10 cellular contexts compared by ENCODE assay signal in the genomic region with DNA sequence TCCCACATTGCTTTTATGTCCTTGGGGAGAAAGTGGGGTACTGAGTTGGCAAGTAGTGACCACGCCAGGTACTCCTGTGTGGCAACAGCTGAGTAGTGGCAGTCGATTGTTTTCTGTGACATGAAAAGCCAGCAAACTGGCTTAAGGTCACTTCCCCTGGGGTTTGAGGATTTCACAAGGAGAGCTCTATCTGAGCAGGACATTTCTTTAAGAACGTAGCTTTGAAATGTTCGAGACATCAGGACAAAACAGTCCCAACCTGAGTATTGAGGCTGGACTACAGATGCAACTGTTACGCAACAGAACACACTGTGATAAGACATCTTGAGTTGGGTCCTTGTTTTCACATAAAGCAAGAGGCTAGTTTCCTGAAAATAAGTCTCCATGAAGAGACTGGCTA.
DNase-seq lines count a peak whose midpoint lies in the region; ATAC-seq lines count a peak whose summit lies in the region.
"Had no signal": no experiment of that assay in that cellular context is flagged by ENCODE, and none has a peak within 500 bp of the region (broad histone marks: within the 10 kb centered on the region; RNA-seq: fewer than 3 reads in every experiment).

No MANE protein-coding gene starts in this region.

- H3K27ac Mint-ChIP-seq in activated T-helper 17 cell treated with anti-CD3 and anti-CD28 coated beads, Interleukin-2, amount 50 U/mL, for 72 hours = peak overlapping the region; percentile 64
- peak overlapping the region in 4 of 6 donors; percentile 35 to 72 (median 56) for H3K27ac Mint-ChIP-seq in immature natural killer cell

- H3K9me3 Mint-ChIP-seq in activated T-helper 17 cell treated with anti-CD3 and anti-CD28 coated beads, Interleukin-2, amount 50 U/mL, for 72 hours = no peaks in the 10 kb centered on the region
- H3K9me3 Mint-ChIP-seq in immature natural killer cell = peaks cover 0 to 2% (median 0%) of the 10 kb centered on the region in 6 donors
- H3K9me3 Mint-ChIP-seq: activated CD4-positive, alpha-beta T cell treated with anti-CD3 and anti-CD28 coated beads, Interleukin-2, amount 10 ng/mL, durations not matched to agents 7 days and 5 days had no signal

- H3K36me3 Mint-ChIP-seq in activated T-helper 17 cell treated with anti-CD3 and anti-CD28 coated beads, Interleukin-2, amount 50 U/mL, for 72 hours (ENCODE audit: low read depth) = peaks cover 100% of the 10 kb centered on the region
- H3K36me3 Mint-ChIP-seq in immature natural killer cell = peaks cover 4 to 48% (median 13%) of the 10 kb centered on the region in 3 donors

- peaks cover 19% of the 10 kb centered on the region for H3K4me1 Mint-ChIP-seq in activated T-helper 17 cell treated with anti-CD3 and anti-CD28 coated beads, Interleukin-2, amount 50 U/mL, for 72 hours
- peaks cover 15 to 33% of the 10 kb centered on the region in 2 donors for H3K4me1 Mint-ChIP-seq in immature natural killer cell

- peak overlapping the region; percentile 58 for H3K27ac ChIP-seq in temporal lobe (ENCODE audit: low read depth, low read length)

- DNase-seq in activated effector memory CD4-positive, alpha-beta T cell treated with anti-CD3 and anti-CD28 coated beads, Interleukin-2, amount 50 U/mL, for 16 hours = peak; percentile 46
- DNase-seq in activated effector memory CD4-positive, alpha-beta T cell treated with Interleukin-2 at 50 U/mL for 16 hours = no peak
- DNase-seq in immature natural killer cell (no peak), NCI-H187 treated with DMSO at 0.1 percent for 48 hours (lab: John Stamatoyannopoulos, UW) (no peak), NCI-H82 treated with DMSO at 0.1 percent for 48 hours (lab: John Stamatoyannopoulos, UW; ENCODE audit: unreplicated experiment) (no peak)
- DNase-seq: activated CD4-positive, alpha-beta T cell treated with anti-CD3 and anti-CD28 coated beads, Interleukin-2, amount 10 ng/mL, durations not matched to agents 7 days and 5 days; AML-193 had no signal

- H3K4me3 Mint-ChIP-seq in activated T-helper 17 cell treated with anti-CD3 and anti-CD28 coated beads, Interleukin-2, amount 50 U/mL, for 72 hours = no peak overlapping the region
- no peak overlapping the region for H3K4me3 Mint-ChIP-seq in immature natural killer cell
- H3K4me3 Mint-ChIP-seq: activated CD4-positive, alpha-beta T cell treated with anti-CD3 and anti-CD28 coated beads, Interleukin-2, amount 10 ng/mL, durations not matched to agents 7 days and 5 days had no signal

- no peaks in the 10 kb centered on the region for H3K27me3 Mint-ChIP-seq in activated T-helper 17 cell treated with anti-CD3 and anti-CD28 coated beads, Interleukin-2, amount 50 U/mL, for 72 hours
- H3K27me3 Mint-ChIP-seq in immature natural killer cell (ENCODE audit: low read depth in 3 of 3) = peaks cover 2 to 16% (median 2%) of the 10 kb centered on the region in 3 donors
- H3K27me3 Mint-ChIP-seq: activated CD4-positive, alpha-beta T cell treated with anti-CD3 and anti-CD28 coated beads, Interleukin-2, amount 10 ng/mL, durations not matched to agents 7 days and 5 days had no signal

- no peak for ATAC-seq in activated T-helper 17 cell treated with anti-CD3 and anti-CD28 coated beads, Interleukin-2, amount 50 U/mL, for 72 hours (replicated peaks)
- no peak for ATAC-seq in GM21825 (IDR thresholded peaks at IDR 0.05; ENCODE audit: unreplicated experiment)
